Comparison of ENCODE assay signal across 8 cellular contexts in genomic region chr7:120273476-120273975, GRCh38. TPM values are rescaled to one million over a fixed set of nuclear protein-coding genes. Genes with fewer than 3 reads are reported as not detected.
DNase-seq lines count a peak whose midpoint lies in the region; ATAC-seq and TF ChIP-seq lines count a peak whose summit lies in the region.

No MANE protein-coding gene starts in this region.

- no peak for TF ChIP-seq CTCF in RWPE2 (IDR thresholded peaks at IDR 0.05; ENCODE audit: poor library complexity, severe bottlenecking)
- no peak for TF ChIP-seq CTCF in fibroblast of pulmonary artery (IDR thresholded peaks at IDR 0.05; ENCODE audit: low read length, missing control alignments)
- TF ChIP-seq CTCF in neural crest cell (conservative IDR thresholded peaks at IDR 0.05): no peak

- H3K27me3 ChIP-seq in RWPE2 (ENCODE audit: insufficient read depth, poor library complexity, severe bottlenecking): peaks cover 35% of the 10 kb centered on the region

- no peaks in the 10 kb centered on the region for H3K9me3 Mint-ChIP-seq in neural crest cell

- H3K36me3 ChIP-seq in RWPE2 (ENCODE audit: low read depth): no peaks in the 10 kb centered on the region

- peak; percentile 36 for DNase-seq in Daoy (ENCODE audit: low read depth)
- peak; percentile 57 for DNase-seq in RWPE2 (ENCODE audit: low spot score)
- DNase-seq in fibroblast of pulmonary artery (ENCODE audit: low read depth): peak; percentile 20
- peak; percentile 17 for DNase-seq in neural crest cell (ENCODE audit: low read depth, low spot score)
- no peak for DNase-seq in stimulated activated CD8-positive, alpha-beta memory T cell treated with anti-CD3 and anti-CD28 coated beads, Interleukin-4, amount 100 ng/mL, for 48 hours

- H3K27me3 Mint-ChIP-seq in neural crest cell (ENCODE audit: low read depth): peaks cover 66% of the 10 kb centered on the region

- peak overlapping the region; percentile 84 for H3K27ac Mint-ChIP-seq in neural crest cell (ENCODE audit: unreplicated experiment)

- no peaks in the 10 kb centered on the region for H3K9me3 ChIP-seq in RWPE2 (ENCODE audit: severe bottlenecking)

- peaks cover 14% of the 10 kb centered on the region for H3K4me1 Mint-ChIP-seq in neural crest cell

- no peak overlapping the region for H3K27ac ChIP-seq in RWPE2 (ENCODE audit: poor library complexity, severe bottlenecking)

- peak; percentile 59 for ATAC-seq in GM19463 (IDR thresholded peaks at IDR 0.05; ENCODE audit: unreplicated experiment)
- peak; percentile 37 for ATAC-seq in HG03469 (IDR thresholded peaks at IDR 0.05; ENCODE audit: unreplicated experiment)
- ATAC-seq in RWPE2 (ENCODE audit: low read depth): peak; percentile 71
- ATAC-seq in GM19455 (IDR thresholded peaks at IDR 0.05; ENCODE audit: unreplicated experiment): no peak

- peaks cover 5% of the 10 kb centered on the region for H3K36me3 Mint-ChIP-seq in neural crest cell (ENCODE audit: low read depth)

- H3K4me3 ChIP-seq in RWPE2 (ENCODE audit: severe bottlenecking): peak overlapping the region; percentile 28
- H3K4me3 ChIP-seq in fibroblast of pulmonary artery (replicated peaks; ENCODE audit: low read depth, low read length): peak overlapping the region; percentile 65

- no peaks in the 10 kb centered on the region for H3K4me1 ChIP-seq in RWPE2 (ENCODE audit: insufficient read depth, poor library complexity, severe bottlenecking)

- H3K4me3 Mint-ChIP-seq in neural crest cell: peak overlapping the region; percentile 98

RNA-seq across cellular contexts. Expression of gene KCND2, which starts 0.6 kb away (rescaled TPM):
- total RNA-seq in Daoy (2014; rRNA removed; shearing (Covaris generic)): not detected in 2 replicates
- 0.59 and 0.61 TPM in 2 replicates for total RNA-seq in neural crest cell
